ENCODE assay signal across 1 cellular context in the genomic region with DNA sequence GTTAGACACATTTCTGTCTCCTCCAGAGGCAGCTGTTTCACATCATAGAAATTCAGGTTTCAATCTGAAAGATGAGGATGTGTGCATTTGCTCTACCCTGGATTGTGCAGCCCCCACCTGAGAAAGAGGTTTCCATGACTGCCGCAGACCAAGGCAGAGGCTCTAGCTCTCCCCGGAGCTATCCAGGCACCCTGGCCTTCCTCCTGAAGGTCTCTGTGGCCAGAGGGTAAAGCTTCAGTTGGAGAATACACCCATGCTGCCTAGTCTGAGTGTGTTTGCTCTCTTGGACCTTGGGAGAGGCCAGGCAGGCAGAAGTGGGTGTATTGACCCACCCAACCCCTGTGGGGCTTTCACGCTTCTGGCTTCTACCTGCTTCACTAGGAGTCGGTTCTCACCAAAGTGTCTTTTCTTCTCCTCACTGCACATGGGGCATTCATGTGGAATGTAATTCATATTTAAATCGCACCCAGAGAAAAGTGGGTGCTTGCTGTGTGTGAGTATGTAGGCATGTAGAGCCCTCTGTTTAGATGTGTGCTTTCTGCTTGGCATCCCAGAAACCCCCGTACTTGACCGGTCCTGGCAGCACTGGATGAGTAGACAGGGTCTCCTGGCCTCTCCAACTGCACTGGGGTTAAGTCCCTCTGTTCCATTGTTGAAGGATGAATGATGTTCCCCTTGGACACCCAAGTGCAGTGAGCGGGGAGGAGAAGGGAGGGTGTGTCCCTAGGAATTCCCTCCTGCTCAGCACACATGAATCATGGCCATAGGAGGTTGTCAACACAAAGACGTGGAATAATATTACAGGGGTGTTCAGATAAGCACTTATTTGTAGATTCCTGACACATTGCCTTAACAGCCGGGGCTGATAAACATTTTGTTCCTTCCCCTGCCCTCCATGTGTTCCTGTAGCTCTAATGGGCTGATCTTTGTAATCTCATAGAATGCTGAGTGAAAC.
A peak's percentile ranks its signal among the peaks of the same experiment; 100 is the strongest.
TF ChIP-seq lines count a peak whose summit lies in the region.

No MANE protein-coding gene starts in this region.

TF ChIP-seq in HEK293, 187 proteins besides CTCF, POLR2A, EP300 and RAD21:
- TF ChIP-seq ZIC2 (tag by site-specific recombination; IDR thresholded peaks at IDR 0.05) (peak; percentile 42; the same call in 1 of the 2 replicates), ZNF561 (tag by site-specific recombination; IDR thresholded peaks at IDR 0.05; ENCODE audit: borderline replicate concordance) (no peak), GLIS1 (tag by site-specific recombination; IDR thresholded peaks at IDR 0.05) (peak; percentile 48; the same call in 1 of the 2 replicates)
